ENCODE assay signal across 1 cellular context in the genomic region with DNA sequence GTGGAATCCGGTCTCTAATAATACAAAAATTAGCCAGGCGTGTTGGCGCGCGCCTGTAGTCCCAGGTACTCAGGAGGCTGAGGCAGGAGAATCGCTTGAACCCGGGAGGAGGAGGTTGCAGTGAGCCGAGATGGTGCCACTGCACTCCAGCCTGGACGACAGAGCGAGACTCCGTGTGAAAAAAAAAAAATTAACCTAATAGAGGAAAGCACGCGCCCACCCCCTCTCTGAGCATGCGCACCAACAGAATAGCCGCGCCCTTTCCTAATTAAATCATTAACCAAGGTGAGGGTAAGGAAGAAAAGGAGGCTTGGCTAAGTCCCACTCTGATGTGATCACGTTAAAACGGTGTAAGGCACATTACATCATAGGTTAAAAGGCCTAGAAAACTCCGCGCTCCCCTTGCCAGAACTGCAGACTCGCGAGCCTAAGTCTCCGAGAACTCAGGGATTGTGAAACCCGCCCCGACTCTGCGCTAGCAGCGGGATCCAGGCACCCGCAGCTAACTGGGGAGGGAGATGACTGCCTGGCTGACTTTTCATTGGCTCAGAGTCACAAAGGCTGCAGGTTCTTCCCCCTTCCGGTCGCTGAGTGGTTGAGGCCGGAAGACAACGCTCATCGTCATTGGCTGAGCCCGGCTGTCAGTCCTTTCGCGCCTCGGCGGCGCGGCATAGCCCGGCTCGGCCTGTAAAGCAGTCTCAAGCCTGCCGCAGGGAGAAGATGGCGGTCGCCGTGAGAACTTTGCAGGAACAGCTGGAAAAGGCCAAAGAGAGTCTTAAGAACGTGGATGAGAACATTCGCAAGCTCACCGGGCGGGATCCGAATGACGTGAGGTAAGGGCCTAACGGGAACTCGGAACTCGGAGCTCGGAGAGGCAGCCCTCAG.
TF ChIP-seq lines count a peak whose summit lies in the region.

Gene PNN (plus strand): TSS at position 695 of the 885 bp plus-strand sequence. CDS start 26 bp downstream, at position 721.

TF ChIP-seq in HCT116, 20 proteins besides CTCF, POLR2A, EP300 and RAD21 (continued from another document):
- TF ChIP-seq, protein P1, sequence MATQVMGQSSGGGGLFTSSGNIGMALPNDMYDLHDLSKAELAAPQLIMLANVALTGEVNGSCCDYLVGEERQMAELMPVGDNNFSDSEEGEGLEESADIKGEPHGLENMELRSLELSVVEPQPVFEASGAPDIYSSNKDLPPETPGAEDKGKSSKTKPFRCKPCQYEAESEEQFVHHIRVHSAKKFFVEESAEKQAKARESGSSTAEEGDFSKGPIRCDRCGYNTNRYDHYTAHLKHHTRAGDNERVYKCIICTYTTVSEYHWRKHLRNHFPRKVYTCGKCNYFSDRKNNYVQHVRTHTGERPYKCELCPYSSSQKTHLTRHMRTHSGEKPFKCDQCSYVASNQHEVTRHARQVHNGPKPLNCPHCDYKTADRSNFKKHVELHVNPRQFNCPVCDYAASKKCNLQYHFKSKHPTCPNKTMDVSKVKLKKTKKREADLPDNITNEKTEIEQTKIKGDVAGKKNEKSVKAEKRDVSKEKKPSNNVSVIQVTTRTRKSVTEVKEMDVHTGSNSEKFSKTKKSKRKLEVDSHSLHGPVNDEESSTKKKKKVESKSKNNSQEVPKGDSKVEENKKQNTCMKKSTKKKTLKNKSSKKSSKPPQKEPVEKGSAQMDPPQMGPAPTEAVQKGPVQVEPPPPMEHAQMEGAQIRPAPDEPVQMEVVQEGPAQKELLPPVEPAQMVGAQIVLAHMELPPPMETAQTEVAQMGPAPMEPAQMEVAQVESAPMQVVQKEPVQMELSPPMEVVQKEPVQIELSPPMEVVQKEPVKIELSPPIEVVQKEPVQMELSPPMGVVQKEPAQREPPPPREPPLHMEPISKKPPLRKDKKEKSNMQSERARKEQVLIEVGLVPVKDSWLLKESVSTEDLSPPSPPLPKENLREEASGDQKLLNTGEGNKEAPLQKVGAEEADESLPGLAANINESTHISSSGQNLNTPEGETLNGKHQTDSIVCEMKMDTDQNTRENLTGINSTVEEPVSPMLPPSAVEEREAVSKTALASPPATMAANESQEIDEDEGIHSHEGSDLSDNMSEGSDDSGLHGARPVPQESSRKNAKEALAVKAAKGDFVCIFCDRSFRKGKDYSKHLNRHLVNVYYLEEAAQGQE (IDR thresholded peaks at IDR 0.05; ENCODE audit: low read depth), result no peak
- peak; percentile 67; the same call in 1 of the 2 replicates for TF ChIP-seq CBX3 (IDR thresholded peaks at IDR 0.05; ENCODE audit: low read depth)
- TF ChIP-seq POLR2AphosphoS5 (IDR thresholded peaks at IDR 0.05; ENCODE audit: low read depth, low read length), result peak; percentile 93
- peak; percentile 97 for TF ChIP-seq CEBPB (IDR thresholded peaks at IDR 0.05; ENCODE audit: low read depth)
- TF ChIP-seq SRF (IDR thresholded peaks at IDR 0.05; ENCODE audit: low read depth), result no peak; the same call in 1 of the 2 replicates
- TF ChIP-seq, protein P2, sequence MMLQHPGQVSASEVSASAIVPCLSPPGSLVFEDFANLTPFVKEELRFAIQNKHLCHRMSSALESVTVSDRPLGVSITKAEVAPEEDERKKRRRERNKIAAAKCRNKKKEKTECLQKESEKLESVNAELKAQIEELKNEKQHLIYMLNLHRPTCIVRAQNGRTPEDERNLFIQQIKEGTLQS (IDR thresholded peaks at IDR 0.05), result no peak
- no peak; the same call in 1 of the 2 replicates for TF ChIP-seq ZFX (IDR thresholded peaks at IDR 0.05)
- TF ChIP-seq FOSL1 (IDR thresholded peaks at IDR 0.05; ENCODE audit: low read depth), result no peak
- TF ChIP-seq YY1 (IDR thresholded peaks at IDR 0.05; ENCODE audit: extremely low read depth, insufficient replicate concordance, low read depth, low read length), result peak; percentile 81
- TF ChIP-seq ZNF274 (IDR thresholded peaks at IDR 0.05; ENCODE audit: low read depth, low read length), result no peak
- TF ChIP-seq ELF1 (IDR thresholded peaks at IDR 0.05; ENCODE audit: borderline replicate concordance, low read depth), result peak; percentile 51; the same call in 1 of the 2 replicates
- TF ChIP-seq JUND (IDR thresholded peaks at IDR 0.05), result peak; percentile 88
- TF ChIP-seq SP1 (IDR thresholded peaks at IDR 0.05; ENCODE audit: low read depth), result peak; percentile 100
TF ChIP-seq in HCT116: peak in this region for 11.
